In the genomic region with DNA sequence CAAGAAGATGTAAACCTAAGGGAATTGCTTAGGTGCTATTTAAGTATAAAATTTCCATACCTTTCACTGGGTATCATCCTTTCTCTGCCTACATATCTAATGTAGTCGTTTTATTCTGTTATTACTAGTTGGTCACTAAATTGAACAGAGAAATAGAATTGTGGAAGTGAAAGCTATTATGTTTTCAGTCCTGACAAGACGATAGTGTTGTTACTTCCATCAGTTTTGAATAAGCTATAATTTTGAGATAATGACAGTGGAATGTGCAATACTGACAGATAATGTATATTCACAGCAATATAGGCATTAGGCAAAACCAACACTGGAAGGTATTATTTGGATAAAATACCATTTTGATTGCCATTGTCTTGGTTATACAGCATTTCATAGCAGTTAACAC, we compare ENCODE assay signal across 14 cellular contexts.
A peak's percentile ranks its signal among the peaks of the same experiment; 100 is the strongest.
DNase-seq lines count a peak whose midpoint lies in the region; ATAC-seq lines count a peak whose summit lies in the region.
"Had no signal": no experiment of that assay in that cellular context is flagged by ENCODE, and none has a peak within 500 bp of the region (broad histone marks: within the 10 kb centered on the region; RNA-seq: fewer than 3 reads in every experiment).

No MANE protein-coding gene starts in this region.

- no peak overlapping the region for H3K4me3 Mint-ChIP-seq in natural killer cell treated with Interleukin-12 subunit alpha and Interleukin-12 subunit beta and Interleukin-15 and Interleukin-18, amount 100 ng/mL, for 72 hours
- H3K4me3 Mint-ChIP-seq: B cell; CD4-positive, alpha-beta T cell; CD8-positive, alpha-beta T cell had no signal

- DNase-seq in NOMO-1 treated with DMSO at 0.1 percent for 48 hours (lab: John Stamatoyannopoulos, UW; ENCODE audit: unreplicated experiment) (peak; percentile 47), NOMO-1 treated with dmso at 0.1 percent for 144 hours (lab: John Stamatoyannopoulos, UW; ENCODE audit: unreplicated experiment) (no peak)
- DNase-seq in natural killer cell treated with Interleukin-12 subunit alpha and Interleukin-12 subunit beta and Interleukin-15 and Interleukin-18, amount 100 ng/mL, for 72 hours (ENCODE audit: low spot score), result no peak
- DNase-seq in activated CD4-positive, alpha-beta T cell treated with anti-CD3 and anti-CD28 coated beads, Interleukin-2, amount 50 U/mL, for 4 hours, result no peak
- DNase-seq: AML-193; Caco-2; Calu3; CD4-positive, alpha-beta T cell; CD8-positive, alpha-beta T cell; DMS79 treated with DMSO at 0.1 percent for 48 hours; GF-D8 had no signal

- peaks cover 11% of the 10 kb centered on the region for H3K9me3 Mint-ChIP-seq in natural killer cell treated with Interleukin-12 subunit alpha and Interleukin-12 subunit beta and Interleukin-15 and Interleukin-18, amount 100 ng/mL, for 72 hours
- H3K9me3 Mint-ChIP-seq: CD4-positive, alpha-beta T cell had no signal

- no peaks in the 10 kb centered on the region for H3K4me1 Mint-ChIP-seq in natural killer cell treated with Interleukin-12 subunit alpha and Interleukin-12 subunit beta and Interleukin-15 and Interleukin-18, amount 100 ng/mL, for 72 hours (ENCODE audit: low read depth in 2 of 2)
- H3K4me1 Mint-ChIP-seq: B cell had no signal

- H3K27ac Mint-ChIP-seq in natural killer cell treated with Interleukin-12 subunit alpha and Interleukin-12 subunit beta and Interleukin-15 and Interleukin-18, amount 100 ng/mL, for 72 hours, result no peak overlapping the region
- H3K27ac Mint-ChIP-seq: B cell; CD4-positive, alpha-beta T cell; CD8-positive, alpha-beta T cell had no signal

- no peaks in the 10 kb centered on the region for H3K27me3 Mint-ChIP-seq in natural killer cell treated with Interleukin-12 subunit alpha and Interleukin-12 subunit beta and Interleukin-15 and Interleukin-18, amount 100 ng/mL, for 72 hours
- H3K27me3 Mint-ChIP-seq: B cell; CD4-positive, alpha-beta T cell had no signal

- no peaks in the 10 kb centered on the region for H3K36me3 Mint-ChIP-seq in natural killer cell treated with Interleukin-12 subunit alpha and Interleukin-12 subunit beta and Interleukin-15 and Interleukin-18, amount 100 ng/mL, for 72 hours
- H3K36me3 Mint-ChIP-seq: CD8-positive, alpha-beta T cell had no signal

- peak; percentile 47 for ATAC-seq in GM19351 (IDR thresholded peaks at IDR 0.05; ENCODE audit: unreplicated experiment)
- no peak for ATAC-seq in natural killer cell treated with Interleukin-12 subunit alpha and Interleukin-12 subunit beta and Interleukin-15 and Interleukin-18, amount 100 ng/mL, for 72 hours
- ATAC-seq: A549; CD8-positive, alpha-beta T cell had no signal
